ENCODE assay signal across 1 cellular context in the genomic region with DNA sequence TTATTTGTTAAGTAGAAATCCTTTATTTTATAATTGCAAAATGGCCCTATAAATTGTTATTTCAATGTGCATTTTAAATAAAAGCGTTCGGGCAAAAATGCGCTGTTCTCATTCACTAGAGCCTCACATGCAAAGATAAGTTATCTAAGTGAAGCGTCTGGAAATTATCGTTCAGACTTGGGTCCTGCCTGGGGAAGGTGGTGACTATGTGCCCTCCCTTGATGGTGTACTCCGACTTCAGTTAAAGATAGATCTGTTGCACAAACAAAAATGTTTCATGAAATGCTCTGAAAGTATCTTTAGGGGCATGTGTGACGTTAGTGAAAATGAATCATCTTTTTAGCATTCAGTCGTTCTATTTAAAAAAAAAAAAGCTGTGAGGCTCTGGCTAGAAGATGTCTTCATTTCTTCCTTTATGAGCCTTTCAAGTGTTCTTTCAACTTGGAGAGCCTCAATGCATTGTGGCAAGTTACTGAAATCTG.
TF ChIP-seq lines count a peak whose summit lies in the region.

No MANE protein-coding gene starts in this region.

TF ChIP-seq in K562, 482 proteins besides CTCF, POLR2A, EP300 and RAD21 (continued from another document and continues in another):
- TF ChIP-seq, protein P1, sequence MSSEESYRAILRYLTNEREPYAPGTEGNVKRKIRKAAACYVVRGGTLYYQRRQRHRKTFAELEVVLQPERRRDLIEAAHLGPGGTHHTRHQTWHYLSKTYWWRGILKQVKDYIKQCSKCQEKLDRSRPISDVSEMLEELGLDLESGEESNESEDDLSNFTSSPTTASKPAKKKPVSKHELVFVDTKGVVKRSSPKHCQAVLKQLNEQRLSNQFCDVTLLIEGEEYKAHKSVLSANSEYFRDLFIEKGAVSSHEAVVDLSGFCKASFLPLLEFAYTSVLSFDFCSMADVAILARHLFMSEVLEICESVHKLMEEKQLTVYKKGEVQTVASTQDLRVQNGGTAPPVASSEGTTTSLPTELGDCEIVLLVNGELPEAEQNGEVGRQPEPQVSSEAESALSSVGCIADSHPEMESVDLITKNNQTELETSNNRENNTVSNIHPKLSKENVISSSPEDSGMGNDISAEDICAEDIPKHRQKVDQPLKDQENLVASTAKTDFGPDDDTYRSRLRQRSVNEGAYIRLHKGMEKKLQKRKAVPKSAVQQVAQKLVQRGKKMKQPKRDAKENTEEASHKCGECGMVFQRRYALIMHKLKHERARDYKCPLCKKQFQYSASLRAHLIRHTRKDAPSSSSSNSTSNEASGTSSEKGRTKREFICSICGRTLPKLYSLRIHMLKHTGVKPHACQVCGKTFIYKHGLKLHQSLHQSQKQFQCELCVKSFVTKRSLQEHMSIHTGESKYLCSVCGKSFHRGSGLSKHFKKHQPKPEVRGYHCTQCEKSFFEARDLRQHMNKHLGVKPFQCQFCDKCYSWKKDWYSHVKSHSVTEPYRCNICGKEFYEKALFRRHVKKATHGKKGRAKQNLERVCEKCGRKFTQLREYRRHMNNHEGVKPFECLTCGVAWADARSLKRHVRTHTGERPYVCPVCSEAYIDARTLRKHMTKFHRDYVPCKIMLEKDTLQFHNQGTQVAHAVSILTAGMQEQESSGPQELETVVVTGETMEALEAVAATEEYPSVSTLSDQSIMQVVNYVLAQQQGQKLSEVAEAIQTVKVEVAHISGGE (CRISPR knock-in tag; IDR thresholded peaks at IDR 0.05) = peak in 1 of 3 experiments; percentile 41; a peak in 2 of 6 replicates
- TF ChIP-seq SRSF1 (IDR thresholded peaks at IDR 0.05; ENCODE audit: low read depth, low read length) (no peak), HMG20B (CRISPR knock-in tag; IDR thresholded peaks at IDR 0.05) (no peak), EHMT2 (IDR thresholded peaks at IDR 0.05) (no peak), TARDBP (IDR thresholded peaks at IDR 0.05) (no peak), U2AF1 (optimal IDR thresholded peaks at IDR 0.05; ENCODE audit: low read depth, low read length) (no peak), LEF1 (IDR thresholded peaks at IDR 0.05) (0 out of 2 replicates have a peak, but pooled peaks have one; percentile 41), TAF1 (IDR thresholded peaks at IDR 0.05; ENCODE audit: control insufficient read depth, extremely low read depth, insufficient read depth, low read length, severe bottlenecking) (no peak), KAT2B (IDR thresholded peaks at IDR 0.05; ENCODE audit: low read depth, low read length) (no peak), XRCC4 (IDR thresholded peaks at IDR 0.05; ENCODE audit: extremely low read depth, insufficient read depth, insufficient read length) (no peak), ZNF589 (CRISPR knock-in tag; IDR thresholded peaks at IDR 0.05; ENCODE audit: low read depth) (no peak), NCOA6 (IDR thresholded peaks at IDR 0.05) (no peak), KDM5B (IDR thresholded peaks at IDR 0.05; ENCODE audit: insufficient replicate concordance, low read depth, low read length) (no peak), CAMTA2 (CRISPR knock-in tag; conservative IDR thresholded peaks at IDR 0.05) (no peak), ZNF79 (CRISPR knock-in tag; IDR thresholded peaks at IDR 0.05; ENCODE audit: low read depth) (no peak), JUND (IDR thresholded peaks at IDR 0.05; ENCODE audit: borderline replicate concordance, low read depth, low read length) (peak; percentile 76; the same call in 1 of the 2 replicates), JUND (tag; IDR thresholded peaks at IDR 0.05; ENCODE audit: borderline replicate concordance, low read depth, low read length) (peak; percentile 52; the same call in 2 of the 3 replicates), STAT5A (IDR thresholded peaks at IDR 0.05; ENCODE audit: borderline replicate concordance, low read length) (peak; percentile 81; the same call in 1 of the 2 replicates), SMARCA4 (IDR thresholded peaks at IDR 0.05) (peak; percentile 89), NCOR1 (IDR thresholded peaks at IDR 0.05) (peak; percentile 83), PCBP2 (IDR thresholded peaks at IDR 0.05; ENCODE audit: low read depth, low read length, poor library complexity, severe bottlenecking) (no peak), GATA2 (CRISPR knock-in tag; IDR thresholded peaks at IDR 0.05) (peak; percentile 30; the same call in 1 of the 2 replicates), TAL1 (IDR thresholded peaks at IDR 0.05) (peak; percentile 86), ZNF24 (IDR thresholded peaks at IDR 0.05) (peak; percentile 97), EZH2 (IDR thresholded peaks at IDR 0.05; ENCODE audit: borderline replicate concordance, low read depth, low read length) (no peak), CEBPG (CRISPR knock-in tag; IDR thresholded peaks at IDR 0.05) (no peak), CEBPG (tag; conservative IDR thresholded peaks at IDR 0.05 in 1 of 2, IDR thresholded peaks at IDR 0.05 in 1 of 2) (peak in 1 of 2 experiments; percentile 50; a peak in 1 of 4 replicates), NFYB (IDR thresholded peaks at IDR 0.05; ENCODE audit: extremely low read depth, insufficient read length) (no peak), ZKSCAN1 (IDR thresholded peaks at IDR 0.05; ENCODE audit: low read depth, low read length) (no peak), MAFK (IDR thresholded peaks at IDR 0.05; ENCODE audit: low read length) (no peak), SREBF2 (CRISPR knock-in tag; IDR thresholded peaks at IDR 0.05) (no peak), PML (IDR thresholded peaks at IDR 0.05; ENCODE audit: low read length) (peak; percentile 76), NR3C1 (CRISPR knock-in tag; IDR thresholded peaks at IDR 0.05) (no peak), FOXK1 (CRISPR knock-in tag; IDR thresholded peaks at IDR 0.05; ENCODE audit: borderline replicate concordance) (no peak), KAT7 (CRISPR knock-in tag; IDR thresholded peaks at IDR 0.05; ENCODE audit: borderline replicate concordance) (no peak), BHLHE40 (IDR thresholded peaks at IDR 0.05; ENCODE audit: low read length) (peak; percentile 66), ZC3H4 (CRISPR knock-in tag; IDR thresholded peaks at IDR 0.05; ENCODE audit: borderline replicate concordance) (no peak), MYNN (IDR thresholded peaks at IDR 0.05) (peak; percentile 81), MYNN (CRISPR knock-in tag; IDR thresholded peaks at IDR 0.05) (no peak), MEF2A (IDR thresholded peaks at IDR 0.05; ENCODE audit: control insufficient read depth, low read depth, low read length) (no peak), JUN (IDR thresholded peaks at IDR 0.05; ENCODE audit: borderline replicate concordance, low read depth, low read length) (peak; percentile 36; the same call in 1 of the 2 replicates), JUN (CRISPR knock-in tag; IDR thresholded peaks at IDR 0.05; ENCODE audit: borderline replicate concordance) (no peak), ZNF175 (CRISPR knock-in tag; IDR thresholded peaks at IDR 0.05; ENCODE audit: low read depth) (0 out of 2 replicates have a peak, but pooled peaks have one; percentile 57), EWSR1 (IDR thresholded peaks at IDR 0.05; ENCODE audit: borderline replicate concordance, low read depth, partially characterized antibody) (no peak), SMARCC2 (IDR thresholded peaks at IDR 0.05; ENCODE audit: low read depth) (peak; percentile 76), MTA1 (IDR thresholded peaks at IDR 0.05; ENCODE audit: borderline replicate concordance) (no peak), ADNP (tag; IDR thresholded peaks at IDR 0.05) (0 out of 2 replicates have a peak, but pooled peaks have one; percentile 19), SMAD4 (CRISPR knock-in tag; conservative IDR thresholded peaks at IDR 0.05) (peak; percentile 34; the same call in 1 of the 2 replicates)
- TF ChIP-seq, protein P2, sequence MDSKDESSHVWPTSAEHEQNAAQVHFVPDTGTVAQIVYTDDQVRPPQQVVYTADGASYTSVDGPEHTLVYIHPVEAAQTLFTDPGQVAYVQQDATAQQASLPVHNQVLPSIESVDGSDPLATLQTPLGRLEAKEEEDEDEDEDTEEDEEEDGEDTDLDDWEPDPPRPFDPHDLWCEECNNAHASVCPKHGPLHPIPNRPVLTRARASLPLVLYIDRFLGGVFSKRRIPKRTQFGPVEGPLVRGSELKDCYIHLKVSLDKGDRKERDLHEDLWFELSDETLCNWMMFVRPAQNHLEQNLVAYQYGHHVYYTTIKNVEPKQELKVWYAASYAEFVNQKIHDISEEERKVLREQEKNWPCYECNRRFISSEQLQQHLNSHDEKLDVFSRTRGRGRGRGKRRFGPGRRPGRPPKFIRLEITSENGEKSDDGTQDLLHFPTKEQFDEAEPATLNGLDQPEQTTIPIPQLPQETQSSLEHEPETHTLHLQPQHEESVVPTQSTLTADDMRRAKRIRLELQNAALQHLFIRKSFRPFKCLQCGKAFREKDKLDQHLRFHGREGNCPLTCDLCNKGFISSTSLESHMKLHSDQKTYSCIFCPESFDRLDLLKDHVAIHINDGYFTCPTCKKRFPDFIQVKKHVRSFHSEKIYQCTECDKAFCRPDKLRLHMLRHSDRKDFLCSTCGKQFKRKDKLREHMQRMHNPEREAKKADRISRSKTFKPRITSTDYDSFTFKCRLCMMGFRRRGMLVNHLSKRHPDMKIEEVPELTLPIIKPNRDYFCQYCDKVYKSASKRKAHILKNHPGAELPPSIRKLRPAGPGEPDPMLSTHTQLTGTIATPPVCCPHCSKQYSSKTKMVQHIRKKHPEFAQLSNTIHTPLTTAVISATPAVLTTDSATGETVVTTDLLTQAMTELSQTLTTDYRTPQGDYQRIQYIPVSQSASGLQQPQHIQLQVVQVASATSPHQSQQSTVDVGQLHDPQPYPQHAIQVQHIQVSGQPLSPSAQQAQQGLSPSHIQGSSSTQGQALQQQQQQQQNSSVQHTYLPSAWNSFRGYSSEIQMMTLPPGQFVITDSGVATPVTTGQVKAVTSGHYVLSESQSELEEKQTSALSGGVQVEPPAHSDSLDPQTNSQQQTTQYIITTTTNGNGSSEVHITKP (IDR thresholded peaks at IDR 0.05; ENCODE audit: partially characterized antibody) = peak; percentile 48
- TF ChIP-seq, protein P3, sequence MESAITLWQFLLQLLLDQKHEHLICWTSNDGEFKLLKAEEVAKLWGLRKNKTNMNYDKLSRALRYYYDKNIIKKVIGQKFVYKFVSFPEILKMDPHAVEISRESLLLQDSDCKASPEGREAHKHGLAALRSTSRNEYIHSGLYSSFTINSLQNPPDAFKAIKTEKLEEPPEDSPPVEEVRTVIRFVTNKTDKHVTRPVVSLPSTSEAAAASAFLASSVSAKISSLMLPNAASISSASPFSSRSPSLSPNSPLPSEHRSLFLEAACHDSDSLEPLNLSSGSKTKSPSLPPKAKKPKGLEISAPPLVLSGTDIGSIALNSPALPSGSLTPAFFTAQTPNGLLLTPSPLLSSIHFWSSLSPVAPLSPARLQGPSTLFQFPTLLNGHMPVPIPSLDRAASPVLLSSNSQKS (CRISPR knock-in tag; IDR thresholded peaks at IDR 0.05) = no peak
- TF ChIP-seq, protein P4, sequence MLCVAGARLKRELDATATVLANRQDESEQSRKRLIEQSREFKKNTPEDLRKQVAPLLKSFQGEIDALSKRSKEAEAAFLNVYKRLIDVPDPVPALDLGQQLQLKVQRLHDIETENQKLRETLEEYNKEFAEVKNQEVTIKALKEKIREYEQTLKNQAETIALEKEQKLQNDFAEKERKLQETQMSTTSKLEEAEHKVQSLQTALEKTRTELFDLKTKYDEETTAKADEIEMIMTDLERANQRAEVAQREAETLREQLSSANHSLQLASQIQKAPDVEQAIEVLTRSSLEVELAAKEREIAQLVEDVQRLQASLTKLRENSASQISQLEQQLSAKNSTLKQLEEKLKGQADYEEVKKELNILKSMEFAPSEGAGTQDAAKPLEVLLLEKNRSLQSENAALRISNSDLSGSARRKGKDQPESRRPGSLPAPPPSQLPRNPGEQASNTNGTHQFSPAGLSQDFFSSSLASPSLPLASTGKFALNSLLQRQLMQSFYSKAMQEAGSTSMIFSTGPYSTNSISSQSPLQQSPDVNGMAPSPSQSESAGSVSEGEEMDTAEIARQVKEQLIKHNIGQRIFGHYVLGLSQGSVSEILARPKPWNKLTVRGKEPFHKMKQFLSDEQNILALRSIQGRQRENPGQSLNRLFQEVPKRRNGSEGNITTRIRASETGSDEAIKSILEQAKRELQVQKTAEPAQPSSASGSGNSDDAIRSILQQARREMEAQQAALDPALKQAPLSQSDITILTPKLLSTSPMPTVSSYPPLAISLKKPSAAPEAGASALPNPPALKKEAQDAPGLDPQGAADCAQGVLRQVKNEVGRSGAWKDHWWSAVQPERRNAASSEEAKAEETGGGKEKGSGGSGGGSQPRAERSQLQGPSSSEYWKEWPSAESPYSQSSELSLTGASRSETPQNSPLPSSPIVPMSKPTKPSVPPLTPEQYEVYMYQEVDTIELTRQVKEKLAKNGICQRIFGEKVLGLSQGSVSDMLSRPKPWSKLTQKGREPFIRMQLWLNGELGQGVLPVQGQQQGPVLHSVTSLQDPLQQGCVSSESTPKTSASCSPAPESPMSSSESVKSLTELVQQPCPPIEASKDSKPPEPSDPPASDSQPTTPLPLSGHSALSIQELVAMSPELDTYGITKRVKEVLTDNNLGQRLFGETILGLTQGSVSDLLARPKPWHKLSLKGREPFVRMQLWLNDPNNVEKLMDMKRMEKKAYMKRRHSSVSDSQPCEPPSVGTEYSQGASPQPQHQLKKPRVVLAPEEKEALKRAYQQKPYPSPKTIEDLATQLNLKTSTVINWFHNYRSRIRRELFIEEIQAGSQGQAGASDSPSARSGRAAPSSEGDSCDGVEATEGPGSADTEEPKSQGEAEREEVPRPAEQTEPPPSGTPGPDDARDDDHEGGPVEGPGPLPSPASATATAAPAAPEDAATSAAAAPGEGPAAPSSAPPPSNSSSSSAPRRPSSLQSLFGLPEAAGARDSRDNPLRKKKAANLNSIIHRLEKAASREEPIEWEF (CRISPR knock-in tag; IDR thresholded peaks at IDR 0.05) = no peak
- TF ChIP-seq, protein P5, sequence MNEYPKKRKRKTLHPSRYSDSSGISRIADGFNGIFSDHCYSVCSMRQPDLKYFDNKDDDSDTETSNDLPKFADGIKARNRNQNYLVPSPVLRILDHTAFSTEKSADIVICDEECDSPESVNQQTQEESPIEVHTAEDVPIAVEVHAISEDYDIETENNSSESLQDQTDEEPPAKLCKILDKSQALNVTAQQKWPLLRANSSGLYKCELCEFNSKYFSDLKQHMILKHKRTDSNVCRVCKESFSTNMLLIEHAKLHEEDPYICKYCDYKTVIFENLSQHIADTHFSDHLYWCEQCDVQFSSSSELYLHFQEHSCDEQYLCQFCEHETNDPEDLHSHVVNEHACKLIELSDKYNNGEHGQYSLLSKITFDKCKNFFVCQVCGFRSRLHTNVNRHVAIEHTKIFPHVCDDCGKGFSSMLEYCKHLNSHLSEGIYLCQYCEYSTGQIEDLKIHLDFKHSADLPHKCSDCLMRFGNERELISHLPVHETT (CRISPR knock-in tag; conservative IDR thresholded peaks at IDR 0.05 in 1 of 2, IDR thresholded peaks at IDR 0.05 in 1 of 2) = 0 out of 4 replicates have a peak, but pooled peaks of 1 of the 2 experiments have one; percentile 53
- TF ChIP-seq, protein P6, sequence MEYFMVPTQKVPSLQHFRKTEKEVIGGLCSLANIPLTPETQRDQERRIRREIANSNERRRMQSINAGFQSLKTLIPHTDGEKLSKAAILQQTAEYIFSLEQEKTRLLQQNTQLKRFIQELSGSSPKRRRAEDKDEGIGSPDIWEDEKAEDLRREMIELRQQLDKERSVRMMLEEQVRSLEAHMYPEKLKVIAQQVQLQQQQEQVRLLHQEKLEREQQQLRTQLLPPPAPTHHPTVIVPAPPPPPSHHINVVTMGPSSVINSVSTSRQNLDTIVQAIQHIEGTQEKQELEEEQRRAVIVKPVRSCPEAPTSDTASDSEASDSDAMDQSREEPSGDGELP (CRISPR knock-in tag; IDR thresholded peaks at IDR 0.05; ENCODE audit: borderline replicate concordance) = no peak
- TF ChIP-seq, protein P7, sequence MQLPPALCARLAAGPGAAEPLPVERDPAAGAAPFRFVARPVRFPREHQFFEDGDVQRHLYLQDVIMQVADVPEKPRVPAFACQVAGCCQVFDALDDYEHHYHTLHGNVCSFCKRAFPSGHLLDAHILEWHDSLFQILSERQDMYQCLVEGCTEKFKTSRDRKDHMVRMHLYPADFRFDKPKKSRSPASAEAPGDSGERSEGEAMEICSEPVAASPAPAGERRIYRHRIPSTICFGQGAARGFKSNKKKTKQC (CRISPR knock-in tag; IDR thresholded peaks at IDR 0.05) = no peak
